ENCODE assay signal across 1 cellular context in genomic region chr6:75855047-75855446, GRCh38.
TF ChIP-seq lines count a peak whose summit lies in the region.

No MANE protein-coding gene starts in this region.

TF ChIP-seq in GM12878, 131 proteins besides CTCF, POLR2A, EP300 and RAD21 (continued from another document):
- TF ChIP-seq SKIL (IDR thresholded peaks at IDR 0.05; ENCODE audit: low read depth, poor library complexity, severe bottlenecking) = no peak
TF ChIP-seq in GM12878: peak in this region for 1.
